8 cellular contexts compared by ENCODE assay signal in genomic region chr20:50762435-50763201, GRCh38. TPM values are rescaled to one million over a fixed set of nuclear protein-coding genes. Genes with fewer than 3 reads are reported as not detected.
DNase-seq lines count a peak whose midpoint lies in the region; ATAC-seq and TF ChIP-seq lines count a peak whose summit lies in the region.

No MANE protein-coding gene starts in this region.

- H3K4me2 ChIP-seq in SK-N-SH: peak overlapping the region; percentile 22

- TF ChIP-seq RAD21 in SK-N-SH (IDR thresholded peaks at IDR 0.05; ENCODE audit: low read length): no peak; the same call in 1 of the 2 replicates

- no peaks in the 10 kb centered on the region for H3K79me2 ChIP-seq in SK-N-SH (ENCODE audit: insufficient read depth)

- H2AFZ ChIP-seq in SK-N-SH (ENCODE audit: low read depth): peak overlapping the region; percentile 89; the same call in 1 of the 2 replicates

- H3K27me3 ChIP-seq in SK-N-SH (ENCODE audit: insufficient read depth): no peaks in the 10 kb centered on the region

- H3K36me3 Mint-ChIP-seq in progenitor cell of endocrine pancreas (ENCODE audit: insufficient read depth): no peaks in the 10 kb centered on the region
- H3K36me3 Mint-ChIP-seq in activated CD4-positive, alpha-beta memory T cell treated with anti-CD3 and anti-CD28 coated beads for 36 hours: no peaks in the 10 kb centered on the region

- 27% methylated on average over 12 of the region's 12 CpGs for WGBS in SK-N-SH (ENCODE audit: low lambda C conversion rate)

- H3K27ac Mint-ChIP-seq in progenitor cell of endocrine pancreas: peak overlapping the region; percentile 99
- H3K27ac Mint-ChIP-seq in activated CD4-positive, alpha-beta memory T cell treated with anti-CD3 and anti-CD28 coated beads for 36 hours: no peak overlapping the region

- no peaks in the 10 kb centered on the region for H3K9me3 Mint-ChIP-seq in progenitor cell of endocrine pancreas (ENCODE audit: low read depth)
- no peaks in the 10 kb centered on the region for H3K9me3 Mint-ChIP-seq in activated CD4-positive, alpha-beta memory T cell treated with anti-CD3 and anti-CD28 coated beads for 36 hours

- H3K9ac ChIP-seq in SK-N-SH: peak overlapping the region; percentile 53; the same call in 1 of the 2 replicates

- POLR2A ChIA-PET in SK-N-SH (lab: Yijun Ruan, JAX): interaction anchor here (0.6 to 0.7 kb wide), 2 partner anchors 29 to 662 kb away, joined by 4 read pairs; no protein-coding TSS in a partner anchor
- POLR2A ChIA-PET in activated CD4-positive, alpha-beta memory T cell treated with anti-CD3 and anti-CD28 coated beads for 36 hours (lab: Charles Lee): no interaction called here

- intact Hi-C loops in Right ventricle myocardium inferior (cut with DNase I): no loop called here
- intact Hi-C loops in activated CD4-positive, alpha-beta memory T cell treated with anti-CD3 and anti-CD28 coated beads for 36 hours (cut with micrococcal nuclease): no loop called here

- H3F3A ChIP-seq in SK-N-SH (replicated peaks; ENCODE audit: insufficient read depth): peaks cover 21% of the 10 kb centered on the region

- no peaks in the 10 kb centered on the region for H3K27me3 Mint-ChIP-seq in progenitor cell of endocrine pancreas
- peaks cover 1% of the 10 kb centered on the region for H3K27me3 Mint-ChIP-seq in activated CD4-positive, alpha-beta memory T cell treated with anti-CD3 and anti-CD28 coated beads for 36 hours

- H3K4me1 Mint-ChIP-seq in progenitor cell of endocrine pancreas (ENCODE audit: low read depth): peaks cover 34% of the 10 kb centered on the region
- no peaks in the 10 kb centered on the region for H3K4me1 Mint-ChIP-seq in activated CD4-positive, alpha-beta memory T cell treated with anti-CD3 and anti-CD28 coated beads for 36 hours (ENCODE audit: low read depth)

- H3K27ac ChIP-seq in SK-N-SH (ENCODE audit: low read depth in 2 of 2, low read length in 1 of 2): peak overlapping the region; percentile 56 to 80

- no peak; a peak in 2 of 4 replicates for TF ChIP-seq EP300 in SK-N-SH (IDR thresholded peaks at IDR 0.05; ENCODE audit: borderline replicate concordance in 1 of 2, low read depth in 1 of 2, low read length in 1 of 2)

- CTCF ChIA-PET in SK-N-SH (lab: Yijun Ruan, JAX): interaction anchor here (0.8 to 3.4 kb wide), 4 partner anchors 13 to 99 kb away, joined by 3 to 14 read pairs (median 5); partner anchors contain the start of gene BCAS4
- CTCF ChIA-PET in activated CD4-positive, alpha-beta memory T cell treated with anti-CD3 and anti-CD28 coated beads for 36 hours (lab: Charles Lee): interaction anchor here (0.6 kb wide), 2 partner anchors 28 to 31 kb away, joined by 3 read pairs; no protein-coding TSS in a partner anchor

- no peaks in the 10 kb centered on the region for H3K9me3 ChIP-seq in SK-N-SH

- no peaks in the 10 kb centered on the region for H3K36me3 ChIP-seq in SK-N-SH (replicated peaks in 1 of 2; ENCODE audit: control insufficient read depth in 1 of 2, insufficient read depth in 2 of 2, low read length in 1 of 2)

- ATAC-seq in Right ventricle myocardium inferior (peak; percentile 96), HG03097 (IDR thresholded peaks at IDR 0.05; ENCODE audit: low FRiP score, unreplicated experiment) (no peak)

- H4K20me1 ChIP-seq in SK-N-SH (ENCODE audit: insufficient read depth): no peaks in the 10 kb centered on the region

- peak overlapping the region; percentile 57 for H3K4me3 Mint-ChIP-seq in progenitor cell of endocrine pancreas (ENCODE audit: low read depth)
- no peak overlapping the region for H3K4me3 Mint-ChIP-seq in activated CD4-positive, alpha-beta memory T cell treated with anti-CD3 and anti-CD28 coated beads for 36 hours

- peak overlapping the region in 1 of 2 experiments; percentile 0; a peak in 1 of 4 replicates for H3K4me3 ChIP-seq in SK-N-SH (ENCODE audit: low read depth in 2 of 2, low read length in 1 of 2)

- TF ChIP-seq CTCF in SK-N-SH (IDR thresholded peaks at IDR 0.05) (no peak), progenitor cell of endocrine pancreas (IDR thresholded peaks at IDR 0.05; ENCODE audit: unreplicated experiment) (no peak)

- DNase-seq in EH (ENCODE audit: low read depth) (peak; percentile 67), SK-N-SH (peak; percentile 58), Right ventricle myocardium inferior (ENCODE audit: missing footprints) (peak; percentile 85), progenitor cell of endocrine pancreas (ENCODE audit: low spot score, unreplicated experiment) (no peak), DMS79 (lab: John Stamatoyannopoulos, UW) (no peak), NCI-H82 treated with DMSO at 0.1 percent for 48 hours (lab: John Stamatoyannopoulos, UW; ENCODE audit: unreplicated experiment) (no peak)
- DNase-seq in activated CD4-positive, alpha-beta memory T cell treated with anti-CD3 and anti-CD28 coated beads for 36 hours: no peak

- no peaks in the 10 kb centered on the region for H3K9me2 ChIP-seq in SK-N-SH

- H3K4me1 ChIP-seq in SK-N-SH (ENCODE audit: control insufficient read depth in 1 of 2, insufficient read depth in 2 of 2, low read depth in 1 of 2, low read length in 1 of 2): peaks cover 10 to 30% of the 10 kb centered on the region in 2 experiments; a peak in 3 of 4 replicates

TF ChIP-seq in SK-N-SH, 30 proteins besides CTCF, POLR2A, EP300 and RAD21 (continues in another document):
- TF ChIP-seq RCOR1 (IDR thresholded peaks at IDR 0.05; ENCODE audit: low read length): no peak
- TF ChIP-seq SMC3 (IDR thresholded peaks at IDR 0.05; ENCODE audit: low read depth, low read length): no peak
- TF ChIP-seq PBX3 (IDR thresholded peaks at IDR 0.05): peak; percentile 18; the same call in 1 of the 2 replicates
- no peak for TF ChIP-seq FOXJ3 (CRISPR knock-in tag; IDR thresholded peaks at IDR 0.05)
- TF ChIP-seq, protein P1, sequence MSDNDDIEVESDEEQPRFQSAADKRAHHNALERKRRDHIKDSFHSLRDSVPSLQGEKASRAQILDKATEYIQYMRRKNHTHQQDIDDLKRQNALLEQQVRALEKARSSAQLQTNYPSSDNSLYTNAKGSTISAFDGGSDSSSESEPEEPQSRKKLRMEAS (IDR thresholded peaks at IDR 0.05; ENCODE audit: low read depth): peak; percentile 71
- no peak for TF ChIP-seq ELF1 (IDR thresholded peaks at IDR 0.05)
- TF ChIP-seq YY1 (IDR thresholded peaks at IDR 0.05; ENCODE audit: low read depth): no peak
- no peak for TF ChIP-seq EZH2phosphoT487 (IDR thresholded peaks at IDR 0.05; ENCODE audit: borderline replicate concordance, low read depth)
- no peak for TF ChIP-seq GATA2 (CRISPR knock-in tag; IDR thresholded peaks at IDR 0.05)
- TF ChIP-seq RXRA (IDR thresholded peaks at IDR 0.05; ENCODE audit: borderline replicate concordance, low read depth): 0 out of 2 replicates have a peak, but pooled peaks have one; percentile 30
- TF ChIP-seq JUND (IDR thresholded peaks at IDR 0.05): peak; percentile 49
- TF ChIP-seq USF2 (IDR thresholded peaks at IDR 0.05; ENCODE audit: borderline replicate concordance, low read depth, low read length): no peak
- no peak for TF ChIP-seq SIN3A (IDR thresholded peaks at IDR 0.05; ENCODE audit: borderline replicate concordance, low read depth, low read length)
- no peak for TF ChIP-seq CHD2 (IDR thresholded peaks at IDR 0.05; ENCODE audit: low read length, partially characterized antibody)

RNA-seq across cellular contexts. Expression of gene PARD6B, which starts 31.2 kb away (rescaled TPM):
- 0.49 and 0.57 TPM in 2 replicates for polyA plus RNA-seq in SK-N-SH (2012; rRNA removed)
- 0.56 and 0.60 TPM in 2 replicates for polyA plus RNA-seq in SK-N-SH (2012; cell fraction: cytosol; rRNA removed)
- polyA plus RNA-seq in SK-N-SH (2012; cell fraction: nucleus; rRNA removed): 0.45 and 0.76 TPM in 2 replicates
- 5.6 TPM for total RNA-seq in Right ventricle myocardium inferior
- 29.7 and 32.9 TPM in 2 replicates for total RNA-seq in progenitor cell of endocrine pancreas
- total RNA-seq in activated CD4-positive, alpha-beta memory T cell treated with anti-CD3 and anti-CD28 coated beads for 36 hours: 1 to 10 TPM; 6.3 to 8.2 TPM

RNA-seq across cellular contexts. Expression of gene BCAS4, which starts 32.2 kb away (rescaled TPM):
- 23.3 and 43.8 TPM in 2 replicates for polyA plus RNA-seq in SK-N-SH (2012; rRNA removed)
- polyA plus RNA-seq in SK-N-SH (2012; cell fraction: cytosol; rRNA removed): 22.2 and 30.8 TPM in 2 replicates
- 17.8 and 20.9 TPM in 2 replicates for polyA plus RNA-seq in SK-N-SH (2012; cell fraction: nucleus; rRNA removed)
- total RNA-seq in Right ventricle myocardium inferior (1.8 TPM), progenitor cell of endocrine pancreas (8.5 and 8.9 TPM in 2 replicates)
- 10 to 100 TPM; 11.0 to 11.6 TPM for total RNA-seq in activated CD4-positive, alpha-beta memory T cell treated with anti-CD3 and anti-CD28 coated beads for 36 hours

Comparison
In these comparisons a context has a peak if more than half of its experiments do, and no peak if none do; other contexts are left out.
1. DNase-seq: peak in EH (single experiment), SK-N-SH (single experiment) and Right ventricle myocardium inferior (single experiment); none in progenitor cell of endocrine pancreas (single experiment), DMS79 (single experiment), NCI-H82 treated with DMSO at 0.1 percent for 48 hours (single experiment) and activated CD4-positive, alpha-beta memory T cell treated with anti-CD3 and anti-CD28 coated beads for 36 hours (single experiment).